In genomic region chr18:75752864-75753263, GRCh38 we compare ENCODE assay signal across 22 cellular contexts.
DNase-seq lines count a peak whose midpoint lies in the region; ATAC-seq and TF ChIP-seq lines count a peak whose summit lies in the region.
"Had no signal": no experiment of that assay in that cellular context is flagged by ENCODE, and none has a peak within 500 bp of the region (broad histone marks: within the 10 kb centered on the region; RNA-seq: fewer than 3 reads in every experiment).

No MANE protein-coding gene starts in this region.

- H3K27ac ChIP-seq in lower lobe of right lung = no peak overlapping the region
- H3K27ac ChIP-seq: HL-60, RWPE1 had no signal

- H3K36me3 Mint-ChIP-seq in stimulated activated effector memory CD8-positive, alpha-beta T cell treated with anti-CD3 and anti-CD28 coated beads, Interleukin-12 subunit alpha, Interleukin-12 subunit beta, amount 100 ng/mL, for 72 hours = no peaks in the 10 kb centered on the region
- no peaks in the 10 kb centered on the region for H3K36me3 Mint-ChIP-seq in type B pancreatic cell
- H3K36me3 Mint-ChIP-seq: CD8-positive, alpha-beta memory T cell; T-cell had no signal

- H3K9me3 ChIP-seq in lower lobe of right lung (no peaks in the 10 kb centered on the region), mucosa of descending colon (no peaks in the 10 kb centered on the region)
- H3K9me3 ChIP-seq: HAP-1 had no signal

- peak; percentile 17 for DNase-seq in H4 (ENCODE audit: low spot score)
- DNase-seq in NCI-H2196 treated with DMSO at 0.1 percent for 48 hours (lab: John Stamatoyannopoulos, UW; ENCODE audit: unreplicated experiment) = peak; percentile 63
- peak; percentile 16 for DNase-seq in RPMI8226
- DNase-seq in stimulated activated effector memory CD8-positive, alpha-beta T cell treated with anti-CD3 and anti-CD28 coated beads, Interleukin-12 subunit alpha, Interleukin-12 subunit beta, amount 100 ng/mL, for 72 hours (ENCODE audit: low spot score in 2 of 2) = no peak
- DNase-seq in type B pancreatic cell (ENCODE audit: extremely low spot score, unreplicated experiment) = no peak
- DNase-seq in lower lobe of right lung = no peak
- no peak for DNase-seq in mucosa of descending colon
- DNase-seq: ACHN; C1 segment of cervical spinal cord; CD8-positive, alpha-beta memory T cell; DMS79; NCI-H1436 treated with DMSO at 0.1 percent for 48 hours; NCI-H2029; NCI-H446; NCI-H82; PC-3; SIG-M5; T-cell had no signal

- no peaks in the 10 kb centered on the region for H3K27me3 ChIP-seq in lower lobe of right lung (ENCODE audit: low read depth)

- H3K4me3 Mint-ChIP-seq in stimulated activated effector memory CD8-positive, alpha-beta T cell treated with anti-CD3 and anti-CD28 coated beads, Interleukin-12 subunit alpha, Interleukin-12 subunit beta, amount 100 ng/mL, for 72 hours = no peak overlapping the region
- no peak overlapping the region for H3K4me3 Mint-ChIP-seq in type B pancreatic cell
- H3K4me3 Mint-ChIP-seq: CD8-positive, alpha-beta memory T cell; T-cell had no signal

- peak; percentile 27 for ATAC-seq in stimulated activated effector memory CD8-positive, alpha-beta T cell treated with anti-CD3 and anti-CD28 coated beads, Interleukin-12 subunit alpha, Interleukin-12 subunit beta, amount 100 ng/mL, for 72 hours
- ATAC-seq in lower lobe of right lung (no peak), mucosa of descending colon (no peak)
- ATAC-seq: PC-3, SK-N-SH treated with all-trans-retinoic acid at 6 μM for 48 hours had no signal

- no peak overlapping the region for H3K27ac Mint-ChIP-seq in stimulated activated effector memory CD8-positive, alpha-beta T cell treated with anti-CD3 and anti-CD28 coated beads, Interleukin-12 subunit alpha, Interleukin-12 subunit beta, amount 100 ng/mL, for 72 hours
- no peak overlapping the region for H3K27ac Mint-ChIP-seq in type B pancreatic cell
- H3K27ac Mint-ChIP-seq: CD8-positive, alpha-beta memory T cell; T-cell had no signal

- H3K9me3 Mint-ChIP-seq in stimulated activated effector memory CD8-positive, alpha-beta T cell treated with anti-CD3 and anti-CD28 coated beads, Interleukin-12 subunit alpha, Interleukin-12 subunit beta, amount 100 ng/mL, for 72 hours = no peaks in the 10 kb centered on the region
- no peaks in the 10 kb centered on the region for H3K9me3 Mint-ChIP-seq in type B pancreatic cell
- H3K9me3 Mint-ChIP-seq: CD8-positive, alpha-beta memory T cell; T-cell had no signal

- no peaks in the 10 kb centered on the region for H3K4me1 Mint-ChIP-seq in stimulated activated effector memory CD8-positive, alpha-beta T cell treated with anti-CD3 and anti-CD28 coated beads, Interleukin-12 subunit alpha, Interleukin-12 subunit beta, amount 100 ng/mL, for 72 hours
- H3K4me1 Mint-ChIP-seq in type B pancreatic cell (ENCODE audit: unreplicated experiment) = peaks cover 4% of the 10 kb centered on the region
- H3K4me1 Mint-ChIP-seq: CD8-positive, alpha-beta memory T cell; T-cell had no signal

- intact Hi-C loops in lower lobe of right lung (cut with DNase I) (no loop called here), mucosa of descending colon (cut with DNase I, micrococcal nuclease) (no loop called here)

- H3K27me3 Mint-ChIP-seq in type B pancreatic cell = peaks cover 7% of the 10 kb centered on the region

- H3K36me3 ChIP-seq in lower lobe of right lung = no peaks in the 10 kb centered on the region
- H3K36me3 ChIP-seq in mucosa of descending colon (ENCODE audit: low read depth) = no peaks in the 10 kb centered on the region
- H3K36me3 ChIP-seq: HAP-1 had no signal

- H3K4me1 ChIP-seq in lower lobe of right lung (no peaks in the 10 kb centered on the region), mucosa of descending colon (ENCODE audit: low read depth) (no peaks in the 10 kb centered on the region)
- H3K4me1 ChIP-seq: HAP-1 had no signal

- H3K4me3 ChIP-seq in lower lobe of right lung (no peak overlapping the region), mucosa of descending colon (no peak overlapping the region)
- H3K4me3 ChIP-seq: HAP-1 had no signal

- TF ChIP-seq CTCF in type B pancreatic cell (conservative IDR thresholded peaks at IDR 0.05) = no peak
- no peak for TF ChIP-seq CTCF in lower lobe of right lung (IDR thresholded peaks at IDR 0.05)
- TF ChIP-seq CTCF in mucosa of descending colon (IDR thresholded peaks at IDR 0.05) = no peak

Comparison
In these comparisons a context has a peak if more than half of its experiments do, and no peak if none do; other contexts are left out.
1. DNase-seq: peak in H4 (single experiment), NCI-H2196 treated with DMSO at 0.1 percent for 48 hours (single experiment) and RPMI8226 (single experiment); none in stimulated activated effector memory CD8-positive, alpha-beta T cell treated with anti-CD3 and anti-CD28 coated beads, Interleukin-12 subunit alpha, Interleukin-12 subunit beta, amount 100 ng/mL, for 72 hours (0 of 2), type B pancreatic cell (single experiment), lower lobe of right lung (single experiment) and mucosa of descending colon (0 of 3).